ENCODE assay signal across 8 cellular contexts in the genomic region with DNA sequence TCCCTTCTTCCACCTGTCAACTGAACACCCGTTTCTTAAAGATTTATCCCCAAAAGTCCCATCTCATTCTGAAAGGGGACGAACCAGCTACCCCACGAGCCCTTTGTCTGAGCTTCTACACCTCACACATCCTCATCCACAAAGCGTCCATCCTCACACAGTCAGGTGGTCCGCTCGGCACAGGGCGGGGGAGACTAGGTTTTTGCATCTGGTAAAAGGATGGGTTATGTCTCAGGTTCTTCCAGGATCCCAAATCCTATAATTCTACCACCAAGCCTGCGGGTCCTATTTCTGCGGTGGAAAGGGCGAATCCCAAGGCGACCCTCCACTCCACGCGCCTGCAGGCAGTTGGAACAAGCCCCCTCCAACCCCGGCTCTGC. TPM values are rescaled to one million over a fixed set of nuclear protein-coding genes. Genes with fewer than 3 reads are reported as not detected.
DNase-seq lines count a peak whose midpoint lies in the region; ATAC-seq and TF ChIP-seq lines count a peak whose summit lies in the region.

No MANE protein-coding gene starts in this region.

- TF ChIP-seq CTCF in 22Rv1 (IDR thresholded peaks at IDR 0.05) (no peak), mucosa of descending colon (IDR thresholded peaks at IDR 0.05) (no peak)

- H3K9me3 ChIP-seq in mucosa of descending colon: no peaks in the 10 kb centered on the region

- H3K4me1 ChIP-seq in mucosa of descending colon (ENCODE audit: low read depth): peaks cover 52% of the 10 kb centered on the region

- H3K27ac ChIP-seq in 22Rv1: peak overlapping the region; percentile 64

- H3K27ac Mint-ChIP-seq in dendritic cell treated with granulocyte-macrophage colony-stimulating factor and Interleukin-4, amounts not matched to agents 40 ng/mL and 50 ng/mL, for 4 days: peak overlapping the region; percentile 96

- H3K4me3 ChIP-seq in mucosa of descending colon: peak overlapping the region; percentile 68

- peak; percentile 8 for ATAC-seq in GM19023 (IDR thresholded peaks at IDR 0.05; ENCODE audit: unreplicated experiment)
- ATAC-seq in mucosa of descending colon: peak; percentile 7

- peak; percentile 35 for DNase-seq in NCI-H69 (lab: John Stamatoyannopoulos, UW)
- no peak for DNase-seq in mucosa of descending colon
- no peak for DNase-seq in D341Med (ENCODE audit: low spot score)
- no peak for DNase-seq in mesenteric fat pad (ENCODE audit: low spot score)
- no peak for DNase-seq in AML-193 (lab: John Stamatoyannopoulos, UW)

- no peaks in the 10 kb centered on the region for H3K36me3 ChIP-seq in mucosa of descending colon (ENCODE audit: low read depth)

- peak overlapping the region; percentile 98 for H3K4me3 Mint-ChIP-seq in dendritic cell treated with granulocyte-macrophage colony-stimulating factor and Interleukin-4, amounts not matched to agents 40 ng/mL and 50 ng/mL, for 4 days

- H3K9me3 Mint-ChIP-seq in dendritic cell treated with granulocyte-macrophage colony-stimulating factor and Interleukin-4, amounts not matched to agents 40 ng/mL and 50 ng/mL, for 4 days: no peaks in the 10 kb centered on the region

- peaks cover 37% of the 10 kb centered on the region for H3K4me1 Mint-ChIP-seq in dendritic cell treated with granulocyte-macrophage colony-stimulating factor and Interleukin-4, amounts not matched to agents 40 ng/mL and 50 ng/mL, for 4 days (ENCODE audit: low read depth)

- peaks cover 17% of the 10 kb centered on the region for H3K36me3 Mint-ChIP-seq in dendritic cell treated with granulocyte-macrophage colony-stimulating factor and Interleukin-4, amounts not matched to agents 40 ng/mL and 50 ng/mL, for 4 days (ENCODE audit: low read depth)

- intact Hi-C loops in dendritic cell treated with granulocyte-macrophage colony-stimulating factor and Interleukin-4, amounts not matched to agents 40 ng/mL and 50 ng/mL, for 4 days (cut with micrococcal nuclease): loop anchor here (1.0 to 5.0 kb wide), 2 partner anchors 41 to 88 kb away; partner anchors contain the start of genes RANBP10 and TSNAXIP1
- intact Hi-C loops in mucosa of descending colon (cut with DNase I, micrococcal nuclease): no loop called here

- H3K27me3 Mint-ChIP-seq in dendritic cell treated with granulocyte-macrophage colony-stimulating factor and Interleukin-4, amounts not matched to agents 40 ng/mL and 50 ng/mL, for 4 days: no peaks in the 10 kb centered on the region

RNA-seq across cellular contexts. Expression of gene GFOD2, which starts 0.5 kb away (rescaled TPM):
- total RNA-seq in mucosa of descending colon (10 to 100 TPM; 25.6 to 29.2 (median 27.9) TPM), mesenteric fat pad (16.7 TPM)

RNA-seq across cellular contexts. Expression of gene C16orf86, which starts 52.0 kb away (rescaled TPM):
- total RNA-seq in mucosa of descending colon: 1 to 10 TPM in 2 of 3 donors, under 1 TPM in 1; 0.67 to 6.8 (median 1.2) TPM
- total RNA-seq in mesenteric fat pad: 2.9 TPM

RNA-seq across cellular contexts. Expression of gene ENKD1, which starts 52.1 kb away (rescaled TPM):
- total RNA-seq in mucosa of descending colon (10 to 100 TPM in 1 of 3 donors, 1 to 10 TPM in 2; 8.5 to 23.3 (median 9.0) TPM), mesenteric fat pad (11.4 TPM)

RNA-seq across cellular contexts. Expression of gene PARD6A, which starts 57.9 kb away (rescaled TPM):
- total RNA-seq in mucosa of descending colon (1 to 10 TPM; 2.3 to 9.1 (median 3.7) TPM), mesenteric fat pad (3.9 TPM)

RNA-seq across cellular contexts. Expression of gene ACD, which starts 58.6 kb away (rescaled TPM):
- total RNA-seq in mucosa of descending colon (10 to 100 TPM in 2 of 3 donors, 1 to 10 TPM in 1; 8.9 to 17.1 (median 11.5) TPM), mesenteric fat pad (11.5 TPM)
